Comparison of ENCODE assay signal across 13 cellular contexts in the genomic region with DNA sequence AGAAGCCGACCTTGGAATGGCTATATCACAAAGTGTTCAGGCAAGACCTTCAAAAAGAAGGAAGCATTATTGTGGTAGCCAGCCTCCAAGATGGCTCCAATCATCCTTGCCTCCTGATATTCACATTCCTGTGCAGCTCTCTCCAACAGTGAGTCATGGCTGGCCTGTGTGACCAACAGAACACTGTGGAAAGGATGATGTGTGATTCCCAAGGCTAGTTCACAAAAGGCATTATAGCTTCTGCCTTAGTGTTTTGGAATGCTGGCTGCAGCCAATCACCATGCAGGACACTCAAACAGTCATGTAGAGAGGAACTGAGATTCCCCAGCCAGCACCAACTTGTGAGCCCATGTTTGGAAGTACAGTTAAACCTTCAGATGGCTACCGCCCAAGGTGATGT.
A peak's percentile ranks its signal among the peaks of the same experiment; 100 is the strongest.
DNase-seq lines count a peak whose midpoint lies in the region; ATAC-seq and TF ChIP-seq lines count a peak whose summit lies in the region.
"Had no signal": no experiment of that assay in that cellular context is flagged by ENCODE, and none has a peak within 500 bp of the region (broad histone marks: within the 10 kb centered on the region; RNA-seq: fewer than 3 reads in every experiment).

No MANE protein-coding gene starts in this region.

- peak overlapping the region; percentile 49 for H3K4me2 ChIP-seq in GM23248 (ENCODE audit: unreplicated experiment)

- H3K27me3 Mint-ChIP-seq in natural killer cell (ENCODE audit: low read depth in 2 of 2), result no peaks in the 10 kb centered on the region

- peak; percentile 99 for DNase-seq in GM23248
- peak; percentile 72 for DNase-seq in T1000 (lab: John Stamatoyannopoulos, UW)
- DNase-seq in fibroblast of pulmonary artery (ENCODE audit: low read depth), result peak; percentile 79
- peak; percentile 81 for DNase-seq in pulmonary artery endothelial cell (ENCODE audit: low read depth, low spot score)
- no peak for DNase-seq in SHP77 (lab: John Stamatoyannopoulos, UW)
- no peak for DNase-seq in natural killer cell
- DNase-seq in lower leg skin (ENCODE audit: low spot score in 2 of 2), result no peak
- DNase-seq: activated CD4-positive, alpha-beta T cell treated with anti-CD3 and anti-CD28 coated beads for 1 hour; GOT3; NCI-H2107; small intestine had no signal

- no peaks in the 10 kb centered on the region for H3K9me3 ChIP-seq in GM23248 (ENCODE audit: low read depth)

- peaks cover 22% of the 10 kb centered on the region for H3F3A ChIP-seq in GM23248 (ENCODE audit: insufficient read depth)

- H3K27ac Mint-ChIP-seq in natural killer cell, result no peak overlapping the region

- TF ChIP-seq CTCF in fibroblast of pulmonary artery (IDR thresholded peaks at IDR 0.05; ENCODE audit: low read length, missing control alignments) (no peak), natural killer cell (IDR thresholded peaks at IDR 0.05) (no peak), lower leg skin (IDR thresholded peaks at IDR 0.05) (no peak)

- TF ChIP-seq POLR2A in lower leg skin (IDR thresholded peaks at IDR 0.05), result no peak

- H3K9me3 Mint-ChIP-seq in natural killer cell, result no peaks in the 10 kb centered on the region

- H2AFZ ChIP-seq in GM23248, result peak overlapping the region; percentile 14; the same call in 1 of the 2 replicates

- H3K36me3 Mint-ChIP-seq in natural killer cell, result peaks cover 7% of the 10 kb centered on the region

- H3K9me2 ChIP-seq in GM23248 (ENCODE audit: insufficient read depth), result no peaks in the 10 kb centered on the region

- H3K4me1 Mint-ChIP-seq in natural killer cell, result no peaks in the 10 kb centered on the region

- WGBS in GM23248 (ENCODE audit: low coverage in 1 of 2, low lambda C conversion rate in 2 of 2, missing lambda C conversion rate in 2 of 2), 2 experiments, result 4 to 16% methylated on average over 2 of the region's 2 CpGs
- WGBS in lower leg skin, 2 donors, result 95 to 100% methylated on average over 2 of the region's 2 CpGs

- H3K27me3 ChIP-seq in GM23248 (replicated peaks; ENCODE audit: insufficient read depth), result no peaks in the 10 kb centered on the region

- peak overlapping the region; percentile 89 for H3K27ac ChIP-seq in GM23248

- peaks cover 16% of the 10 kb centered on the region for H3K36me3 ChIP-seq in GM23248 (ENCODE audit: low read depth)

- no peaks in the 10 kb centered on the region for H4K20me1 ChIP-seq in GM23248 (ENCODE audit: insufficient read depth)

- H3K79me2 ChIP-seq in GM23248 (ENCODE audit: insufficient read depth), result no peaks in the 10 kb centered on the region; the same call in 1 of the 2 replicates

- H3K4me1 ChIP-seq in GM23248 (ENCODE audit: insufficient read depth), result peaks cover 25% of the 10 kb centered on the region

- in situ Hi-C loops in GM23248 (cut with MboI), result no loop called here

- intact Hi-C loops in natural killer cell (cut with micrococcal nuclease), result loop anchor here (5.0 kb wide), 1 partner anchor 98 kb away; no protein-coding TSS in a partner anchor
- intact Hi-C loops in lower leg skin (cut with DNase I; ENCODE audit: low total_unique reads), result no loop called here

- H3K4me3 ChIP-seq in GM23248 (no peak overlapping the region), fibroblast of pulmonary artery (replicated peaks; ENCODE audit: low read depth, low read length) (no peak overlapping the region), lower leg skin (ENCODE audit: low read depth, poor library complexity, severe bottlenecking) (no peak overlapping the region)
- H3K4me3 ChIP-seq: lung had no signal

- H3K4me3 Mint-ChIP-seq in natural killer cell, result no peak overlapping the region

- H3K9ac ChIP-seq in GM23248, result no peak overlapping the region; the same call in 1 of the 2 replicates

- ATAC-seq in GM18870 (IDR thresholded peaks at IDR 0.05; ENCODE audit: unreplicated experiment) (no peak), natural killer cell (no peak)

Comparison
In these comparisons a context has a peak if more than half of its experiments do, and no peak if none do; other contexts are left out.
1. DNase-seq: peak in GM23248 (single experiment), T1000 (single experiment), fibroblast of pulmonary artery (single experiment) and pulmonary artery endothelial cell (single experiment); none in SHP77 (0 of 2), natural killer cell (single experiment) and lower leg skin (0 of 2).